ENCODE assay signal across 1 cellular context in genomic region chr4:177442623-177443155, GRCh38.
TF ChIP-seq lines count a peak whose summit lies in the region.

No MANE protein-coding gene starts in this region.

TF ChIP-seq in HepG2, 621 proteins besides CTCF, POLR2A, EP300 and RAD21 (continued from another document):
- TF ChIP-seq ARID5B (CRISPR knock-in tag; IDR thresholded peaks at IDR 0.05), result no peak
- TF ChIP-seq ZBTB21 (CRISPR knock-in tag; IDR thresholded peaks at IDR 0.05), result 0 out of 2 replicates have a peak, but pooled peaks have one; percentile 11
- no peak for TF ChIP-seq GLMP (CRISPR knock-in tag; IDR thresholded peaks at IDR 0.05; ENCODE audit: borderline replicate concordance)
- 0 out of 2 replicates have a peak, but pooled peaks have one; percentile 10 for TF ChIP-seq E2F2 (CRISPR knock-in tag; IDR thresholded peaks at IDR 0.05; ENCODE audit: borderline replicate concordance)
- no peak for TF ChIP-seq KDM6A (CRISPR knock-in tag; IDR thresholded peaks at IDR 0.05; ENCODE audit: low read depth)
